Comparison of ENCODE assay signal across 16 cellular contexts in genomic region chr7:13035233-13035632, GRCh38.
A peak's percentile ranks its signal among the peaks of the same experiment; 100 is the strongest.
DNase-seq lines count a peak whose midpoint lies in the region; ATAC-seq, FAIRE-seq and TF ChIP-seq lines count a peak whose summit lies in the region.
"Had no signal": no experiment of that assay in that cellular context is flagged by ENCODE, and none has a peak within 500 bp of the region (broad histone marks: within the 10 kb centered on the region; RNA-seq: fewer than 3 reads in every experiment).

No MANE protein-coding gene starts in this region.

- BruUV-seq in K562 (replicated peaks; lab: Mats Ljungman, UMichigan) = no TSS peak

- H3K79me1 ChIP-seq in neuronal stem cell (ENCODE audit: low read depth, low read length) = no peaks in the 10 kb centered on the region

- H3K14ac ChIP-seq in neuronal stem cell (ENCODE audit: low read length) = no peak overlapping the region

- H3K27me3 ChIP-seq in HUES48 (ENCODE audit: control insufficient read depth, insufficient read depth, low read length) (no peaks in the 10 kb centered on the region), K562 (ENCODE audit: control insufficient read depth in 2 of 2, insufficient read depth in 2 of 2, low read length in 2 of 2) (no peaks in the 10 kb centered on the region), neuronal stem cell (ENCODE audit: control insufficient read depth in 3 of 3, insufficient read depth in 3 of 3, low read depth in 1 of 3, low read length in 3 of 3) (no peaks in the 10 kb centered on the region)

- no peak overlapping the region for H4K8ac ChIP-seq in neuronal stem cell (ENCODE audit: low read depth, low read length)

- H2AFZ ChIP-seq in K562 (ENCODE audit: low read depth, low read length) = peak overlapping the region; percentile 22; the same call in 1 of the 2 replicates
- no peak overlapping the region for H2AFZ ChIP-seq in neuronal stem cell (ENCODE audit: low read length)

- peak; percentile 5 for DNase-seq in MV-4-11 (lab: John Stamatoyannopoulos, UW)
- DNase-seq in K562 (ENCODE audit: extremely low read depth in 1 of 4, low spot score in 3 of 4) = no peak
- no peak for DNase-seq in neuronal stem cell (ENCODE audit: low spot score)
- DNase-seq in hypothalamus (lab: John Stamatoyannopoulos, UW) = no peak
- no peak for DNase-seq in NCI-H2081 (lab: John Stamatoyannopoulos, UW)
- DNase-seq in DMS114 treated with DMSO at 0.1 percent for 48 hours (lab: John Stamatoyannopoulos, UW; ENCODE audit: unreplicated experiment) = no peak
- DNase-seq: CD4-positive, alpha-beta T cell; NCI-H1048; NCI-H146; NCI-H510A treated with DMSO at 0.1 percent for 48 hours; NCI-H82; Right ventricle myocardium superior had no signal

- H3K36me3 ChIP-seq in HUES48 (ENCODE audit: control insufficient read depth, insufficient read depth, low read length) (no peaks in the 10 kb centered on the region), K562 (ENCODE audit: control insufficient read depth, insufficient read depth, low read length) (no peaks in the 10 kb centered on the region), neuronal stem cell (replicated peaks in 1 of 2; ENCODE audit: control insufficient read depth in 2 of 2, insufficient read depth in 2 of 2, low read length in 2 of 2) (no peaks in the 10 kb centered on the region)

- FAIRE-seq in K562 (lab: Jason Lieb, UNC) = no peak
- FAIRE-seq: HepG2, RCC 7860 had no signal

- H3K9ac ChIP-seq in HUES48 (ENCODE audit: low read depth, low read length) (no peak overlapping the region), K562 (ENCODE audit: insufficient read depth in 1 of 2, low read depth in 2 of 2, low read length in 2 of 2) (no peak overlapping the region), neuronal stem cell (ENCODE audit: low read depth, low read length, poor library complexity) (no peak overlapping the region)

- H3K4me1 ChIP-seq in HUES48 (ENCODE audit: control insufficient read depth, insufficient read depth, low read length) (peaks cover 29% of the 10 kb centered on the region), K562 (replicated peaks in 1 of 2; ENCODE audit: control insufficient read depth in 2 of 2, insufficient read depth in 2 of 2, low read length in 2 of 2) (no peaks in the 10 kb centered on the region), neuronal stem cell (ENCODE audit: control insufficient read depth in 2 of 2, insufficient read depth in 1 of 2, low read depth in 1 of 2, low read length in 2 of 2) (peaks cover 1 to 51% of the 10 kb centered on the region in 2 donors)

- H3K23ac ChIP-seq in neuronal stem cell (ENCODE audit: low read depth, low read length, poor library complexity) = no peak overlapping the region

- CTCF ChIA-PET in K562 (lab: Yijun Ruan, JAX; ENCODE audit: low intra/inter-chr PET ratio) = no interaction called here

- TF ChIP-seq RAD21 in K562 (CRISPR knock-in tag; conservative IDR thresholded peaks at IDR 0.05 in 1 of 2, IDR thresholded peaks at IDR 0.05 in 1 of 2) = no peak

- intact Hi-C loops in K562 (cut with micrococcal nuclease) = loop anchor here (10.0 kb wide), 1 partner anchor 350 kb away; the partner anchor contains the start of gene ARL4A

- TF ChIP-seq EP300 in K562 (IDR thresholded peaks at IDR 0.05; ENCODE audit: low read length) = no peak

- no peak overlapping the region for H2AK5ac ChIP-seq in neuronal stem cell (ENCODE audit: low read depth, low read length)

- H3K4me3 ChIP-seq in HUES48 (ENCODE audit: low read depth, low read length) = no peak overlapping the region
- H3K4me3 ChIP-seq in K562 = no peak overlapping the region
- no peak overlapping the region for H3K4me3 ChIP-seq in neuronal stem cell (ENCODE audit: low read length in 2 of 2)
- H3K4me3 ChIP-seq: SK-N-MC had no signal

- WGBS in K562 (ENCODE audit: insufficient coverage, low coverage, missing lambda C conversion rate) = 32% methylated on average over 4 of the region's 4 CpGs
- WGBS in neuronal stem cell (ENCODE audit: extremely low coverage in 2 of 2, insufficient read length in 2 of 2, insufficient replicate concordance in 1 of 2), 2 donors = no CpG with 5 or more reads among the region's 4 CpGs

- no peak for TF ChIP-seq CTCF in K562 (IDR thresholded peaks at IDR 0.05 in 2 of 3, conservative IDR thresholded peaks at IDR 0.05 in 1 of 3; ENCODE audit: insufficient read depth in 2 of 3, low read depth in 1 of 3, low read length in 3 of 3)

- no peak overlapping the region for H2BK120ac ChIP-seq in neuronal stem cell (ENCODE audit: low read depth, low read length)

- H3K9me1 ChIP-seq in K562 (ENCODE audit: control insufficient read depth, insufficient read depth, low read length) = no peaks in the 10 kb centered on the region

- H3K18ac ChIP-seq in neuronal stem cell (ENCODE audit: low read length) = peak overlapping the region; percentile 11

- H3K9me3 ChIP-seq in HUES48 (ENCODE audit: control insufficient read depth, insufficient read depth, low read length) = peaks cover 12% of the 10 kb centered on the region; the same call in 1 of the 2 replicates
- H3K9me3 ChIP-seq in K562 (replicated peaks; ENCODE audit: control insufficient read depth, insufficient read depth, low read depth, low read length) = no peaks in the 10 kb centered on the region
- H3K9me3 ChIP-seq in neuronal stem cell (replicated peaks in 1 of 2; ENCODE audit: control insufficient read depth in 2 of 2, insufficient read depth in 1 of 2, low read depth in 1 of 2, low read length in 2 of 2) = no peaks in the 10 kb centered on the region

- peak overlapping the region; percentile 22 for H3K27ac ChIP-seq in HUES48 (ENCODE audit: low read depth, low read length)
- H3K27ac ChIP-seq in K562 (ENCODE audit: extremely low read depth, low read depth, low read length) = no peak overlapping the region
- H3K27ac ChIP-seq in neuronal stem cell (replicated peaks; ENCODE audit: low read length) = no peak overlapping the region
- H3K27ac ChIP-seq: SK-N-MC had no signal

- H4K20me1 ChIP-seq in K562 (replicated peaks; ENCODE audit: control insufficient read depth, insufficient read depth, low read length) = no peaks in the 10 kb centered on the region

- in situ Hi-C loops in K562 (cut with MboI) = no loop called here

- H3K79me2 ChIP-seq in K562 (ENCODE audit: control insufficient read depth, insufficient read depth, low read length) = no peaks in the 10 kb centered on the region

- ATAC-seq in K562 = peak; percentile 55; the same call in 2 of the 3 replicates
- ATAC-seq: HepG2 had no signal

- H3K4ac ChIP-seq in neuronal stem cell (ENCODE audit: low read length) = no peak overlapping the region

- POLR2A ChIA-PET in K562 (lab: Yijun Ruan, JAX) = no interaction called here

- no peak overlapping the region for H2BK5ac ChIP-seq in neuronal stem cell (ENCODE audit: low read length)

- H3K4me2 ChIP-seq in K562 (ENCODE audit: insufficient read depth, low read length) (no peak overlapping the region), neuronal stem cell (ENCODE audit: insufficient read depth, low read length, poor library complexity, severe bottlenecking) (no peak overlapping the region)

- no peak overlapping the region for H2BK15ac ChIP-seq in neuronal stem cell (ENCODE audit: low read length)

- no peak overlapping the region for H2BK12ac ChIP-seq in neuronal stem cell (ENCODE audit: low read length)

- no peak overlapping the region for H4K91ac ChIP-seq in neuronal stem cell (ENCODE audit: low read depth, low read length, poor library complexity)

- TF ChIP-seq POLR2A in K562 (conservative IDR thresholded peaks at IDR 0.05) = no peak

TF ChIP-seq in K562, 482 proteins besides CTCF, POLR2A, EP300 and RAD21:
- TF ChIP-seq ZNF174 (CRISPR knock-in tag; IDR thresholded peaks at IDR 0.05) = no peak
- TF ChIP-seq NR2C2 (CRISPR knock-in tag; IDR thresholded peaks at IDR 0.05) = no peak
- TF ChIP-seq NR2C2 (tag; IDR thresholded peaks at IDR 0.05) = peak; percentile 22; the same call in 1 of the 2 replicates
